Comparison of ENCODE assay signal across 14 cellular contexts in the genomic region with DNA sequence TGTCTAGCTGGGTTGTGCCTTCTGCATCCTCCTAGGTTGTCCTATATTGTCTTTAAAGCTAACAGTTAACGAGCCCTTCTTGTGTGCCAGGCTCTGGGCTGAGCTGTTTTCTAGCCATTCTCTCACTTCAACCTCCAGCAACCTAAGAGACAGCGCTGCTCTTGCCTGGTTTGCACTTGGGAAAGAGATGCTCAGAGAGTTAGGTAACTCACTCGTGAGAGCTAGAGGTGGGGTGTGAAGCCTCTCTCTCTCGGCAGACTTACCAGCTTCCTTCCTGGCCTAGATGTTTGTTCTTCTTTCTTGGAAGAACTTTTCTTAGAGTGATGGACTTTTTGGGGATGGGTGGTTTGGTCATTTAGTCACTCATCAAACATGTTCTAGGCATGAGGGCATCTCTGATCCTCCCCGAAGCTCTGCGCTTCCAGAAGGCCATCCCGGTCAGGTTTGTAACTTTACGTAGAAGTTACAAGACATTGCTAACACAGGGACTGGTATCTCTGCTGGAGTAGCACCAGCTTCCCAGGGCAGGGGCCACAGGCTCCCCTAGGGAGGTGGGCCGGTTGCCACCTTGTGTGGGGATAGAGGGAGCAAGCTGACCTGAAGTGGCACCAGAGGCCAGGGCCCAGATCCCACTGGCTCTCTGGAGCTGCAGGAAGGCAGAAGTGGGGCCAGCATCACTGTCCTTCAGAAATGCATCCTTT. TPM values are rescaled to one million over a fixed set of nuclear protein-coding genes. Genes with fewer than 3 reads are reported as not detected.
DNase-seq lines count a peak whose midpoint lies in the region; ATAC-seq and TF ChIP-seq lines count a peak whose summit lies in the region.
"Had no signal": no experiment of that assay in that cellular context is flagged by ENCODE, and none has a peak within 500 bp of the region (broad histone marks: within the 10 kb centered on the region; RNA-seq: fewer than 3 reads in every experiment).

No MANE protein-coding gene starts in this region.

- H3K79me2 ChIP-seq in MM.1S (ENCODE audit: low read length) = no peaks in the 10 kb centered on the region

- H3K9me3 ChIP-seq in mucosa of rectum (ENCODE audit: control insufficient read depth in 2 of 2, low read length in 2 of 2) (no peaks in the 10 kb centered on the region), transverse colon (no peaks in the 10 kb centered on the region), MM.1S (replicated peaks; ENCODE audit: insufficient read depth, low read length) (no peaks in the 10 kb centered on the region)
- H3K9me3 ChIP-seq: suprapubic skin had no signal

- H3K27ac Mint-ChIP-seq in activated T-cell treated with anti-CD3 and anti-CD28 coated beads, Interleukin-2, amount 50 U/mL, for 72 hours = peak overlapping the region; percentile 67
- peak overlapping the region in 3 of 5 experiments; percentile 62 to 78 (median 66) for H3K27ac Mint-ChIP-seq in brain

- no peak for TF ChIP-seq EP300 in transverse colon (IDR thresholded peaks at IDR 0.05; ENCODE audit: low read depth)

- WGBS in transverse colon (ENCODE audit: low coverage in 1 of 2), 2 donors = 49 to 80% methylated on average over 2 to 9 of the region's 9 CpGs

- no peaks in the 10 kb centered on the region for H3K36me3 Mint-ChIP-seq in activated T-cell treated with anti-CD3 and anti-CD28 coated beads, Interleukin-2, amount 50 U/mL, for 72 hours (ENCODE audit: insufficient read depth in 2 of 2)
- no peaks in the 10 kb centered on the region for H3K36me3 Mint-ChIP-seq in brain

- no peak for TF ChIP-seq CTCF in brain (conservative IDR thresholded peaks at IDR 0.05)
- TF ChIP-seq CTCF in transverse colon (IDR thresholded peaks at IDR 0.05) = no peak
- TF ChIP-seq CTCF in MM.1S (IDR thresholded peaks at IDR 0.05; ENCODE audit: low read length) = no peak

- no peak overlapping the region for H3K9ac ChIP-seq in mucosa of rectum (ENCODE audit: low read depth in 1 of 2, low read length in 2 of 2)
- H3K9ac ChIP-seq in MM.1S (ENCODE audit: low read length) = no peak overlapping the region

- no peaks in the 10 kb centered on the region for H3K9me3 Mint-ChIP-seq in activated T-cell treated with anti-CD3 and anti-CD28 coated beads, Interleukin-2, amount 50 U/mL, for 72 hours
- H3K9me3 Mint-ChIP-seq in brain = no peaks in the 10 kb centered on the region
- H3K9me3 Mint-ChIP-seq: central memory CD8-positive, alpha-beta T cell had no signal

- H3K36me3 ChIP-seq in mucosa of rectum (ENCODE audit: control insufficient read depth in 2 of 2, insufficient read depth in 2 of 2, low read length in 2 of 2) (peaks cover 0 to 6% of the 10 kb centered on the region in 2 donors), transverse colon (no peaks in the 10 kb centered on the region), MM.1S (replicated peaks; ENCODE audit: insufficient read depth, low read length) (no peaks in the 10 kb centered on the region)
- H3K36me3 ChIP-seq: suprapubic skin had no signal

- peaks cover 27% of the 10 kb centered on the region for H3K4me1 Mint-ChIP-seq in activated T-cell treated with anti-CD3 and anti-CD28 coated beads, Interleukin-2, amount 50 U/mL, for 72 hours (ENCODE audit: low read depth)
- H3K4me1 Mint-ChIP-seq in brain = peaks cover 40% of the 10 kb centered on the region
- H3K4me1 Mint-ChIP-seq: central memory CD8-positive, alpha-beta T cell had no signal

- no peak for TF ChIP-seq POLR2A in transverse colon (IDR thresholded peaks at IDR 0.05)

- DNase-seq in activated T-cell treated with anti-CD3 and anti-CD28 coated beads, Interleukin-2, amount 50 U/mL, for 72 hours = no peak
- no peak for DNase-seq in activated T-cell treated with anti-CD3 and anti-CD28 coated beads, Interleukin-2, amount 50 U/mL, for 1 hour
- no peak for DNase-seq in transverse colon
- no peak for DNase-seq in KG1 (lab: John Stamatoyannopoulos, UW)
- no peak for DNase-seq in MM.1S
- DNase-seq in OCI-M1 (lab: John Stamatoyannopoulos, UW) = no peak
- DNase-seq: kidney glomerular epithelial cell; occipital lobe; RPMI8226; stimulated activated CD4-positive, alpha-beta T cell treated with anti-CD3 and anti-CD28 coated beads, Interleukin-4, amount 100 ng/mL, for 1 hour had no signal

- H4K20me1 ChIP-seq in MM.1S (ENCODE audit: insufficient read depth, low read length) = no peaks in the 10 kb centered on the region

- in situ Hi-C loops in transverse colon (cut with MboI; ENCODE audit: low pct_ligation_motif_present in 1 of 4, low pct_unique_long_range_greater_than_20kb in 1 of 4, low sequenced_read_pairs in 3 of 4) = no loop called here

- H3F3A ChIP-seq in MM.1S (ENCODE audit: insufficient read depth, low read length) = no peaks in the 10 kb centered on the region

- peak overlapping the region; percentile 58 to 72 for H3K27ac ChIP-seq in mucosa of rectum (ENCODE audit: low read depth in 2 of 2, low read length in 2 of 2)
- peak overlapping the region; percentile 73 to 81 (median 77) for H3K27ac ChIP-seq in transverse colon
- H3K27ac ChIP-seq in MM.1S (ENCODE audit: low read length) = no peak overlapping the region

- H2AFZ ChIP-seq in MM.1S (ENCODE audit: low read length) = no peak overlapping the region

- H3K4me3 ChIP-seq in mucosa of rectum (ENCODE audit: low read length in 2 of 2) (no peak overlapping the region), transverse colon (no peak overlapping the region), MM.1S (ENCODE audit: low read length) (no peak overlapping the region)
- H3K4me3 ChIP-seq: suprapubic skin had no signal

- peaks cover 38 to 42% of the 10 kb centered on the region in 2 donors for H3K4me1 ChIP-seq in mucosa of rectum (ENCODE audit: control insufficient read depth in 2 of 2, insufficient read depth in 2 of 2, low read length in 2 of 2)
- peaks cover 29 to 50% (median 43%) of the 10 kb centered on the region in 4 donors for H3K4me1 ChIP-seq in transverse colon
- H3K4me1 ChIP-seq in MM.1S (ENCODE audit: low read length) = no peaks in the 10 kb centered on the region

- no peaks in the 10 kb centered on the region for H3K9me2 ChIP-seq in MM.1S (replicated peaks; ENCODE audit: insufficient read depth, low read length)

- ATAC-seq in activated T-cell treated with anti-CD3 and anti-CD28 coated beads, Interleukin-2, amount 50 U/mL, for 72 hours (replicated peaks in 1 of 2) = peak; percentile 9 to 27

- H3K4me2 ChIP-seq in MM.1S (ENCODE audit: low read depth, low read length) = no peak overlapping the region

- H3K27me3 ChIP-seq in mucosa of rectum (ENCODE audit: control insufficient read depth in 2 of 2, insufficient read depth in 2 of 2, low read length in 2 of 2) (no peaks in the 10 kb centered on the region), transverse colon (no peaks in the 10 kb centered on the region), MM.1S (replicated peaks; ENCODE audit: insufficient read depth, low read length) (no peaks in the 10 kb centered on the region)
- H3K27me3 ChIP-seq: suprapubic skin had no signal

- peaks cover 8% of the 10 kb centered on the region for H3K27me3 Mint-ChIP-seq in activated T-cell treated with anti-CD3 and anti-CD28 coated beads, Interleukin-2, amount 50 U/mL, for 72 hours (ENCODE audit: low read depth)
- no peaks in the 10 kb centered on the region for H3K27me3 Mint-ChIP-seq in brain

- peak overlapping the region in 1 of 2 donors; percentile 12 for H3K4me3 Mint-ChIP-seq in activated T-cell treated with anti-CD3 and anti-CD28 coated beads, Interleukin-2, amount 50 U/mL, for 72 hours
- H3K4me3 Mint-ChIP-seq in brain = no peak overlapping the region
- H3K4me3 Mint-ChIP-seq: central memory CD8-positive, alpha-beta T cell had no signal

- intact Hi-C loops in transverse colon (cut with DNase I; ENCODE audit: low total_unique reads) = no loop called here

RNA-seq across cellular contexts. Expression of a gene that starts 14.3 kb away (rescaled TPM):
- 1 to 10 TPM; 1.5 to 1.8 TPM for total RNA-seq in activated T-cell treated with anti-CD3 and anti-CD28 coated beads, Interleukin-2, amount 50 U/mL, for 72 hours
- polyA plus RNA-seq in brain (ENCODE audit: insufficient read depth, low read depth, low replicate concordance) = 38.4 TPM
- total RNA-seq in transverse colon = 100 to 1,000 TPM in 3 of 4 donors, 10 to 100 TPM in 1; 97.7 to 152 (median 148) TPM

RNA-seq across cellular contexts. Expression of a gene that starts 48.9 kb away (rescaled TPM):
- total RNA-seq in activated T-cell treated with anti-CD3 and anti-CD28 coated beads, Interleukin-2, amount 50 U/mL, for 72 hours = not detected
- 1.0 TPM for polyA plus RNA-seq in brain (ENCODE audit: insufficient read depth, low read depth, low replicate concordance)
- 100 to 1,000 TPM in 2 of 4 donors, 10 to 100 TPM in 2; 18.9 to 241 (median 78.9) TPM for total RNA-seq in transverse colon

Comparison
In these comparisons a context has a peak if more than half of its experiments do, and no peak if none do; other contexts are left out.
1. RNA of a gene that starts 14.3 kb away (total RNA-seq): 97.7 to 152 TPM in transverse colon; 1.5 to 1.8 TPM in activated T-cell treated with anti-CD3 and anti-CD28 coated beads, Interleukin-2, amount 50 U/mL, for 72 hours; every median in the first group is over 10 times any median in the second.
2. RNA of a gene that starts 48.9 kb away (total RNA-seq): 18.9 to 241 TPM in transverse colon; not detected in activated T-cell treated with anti-CD3 and anti-CD28 coated beads, Interleukin-2, amount 50 U/mL, for 72 hours; every median in the first group is over 10 times any median in the second.